In the genomic region with DNA sequence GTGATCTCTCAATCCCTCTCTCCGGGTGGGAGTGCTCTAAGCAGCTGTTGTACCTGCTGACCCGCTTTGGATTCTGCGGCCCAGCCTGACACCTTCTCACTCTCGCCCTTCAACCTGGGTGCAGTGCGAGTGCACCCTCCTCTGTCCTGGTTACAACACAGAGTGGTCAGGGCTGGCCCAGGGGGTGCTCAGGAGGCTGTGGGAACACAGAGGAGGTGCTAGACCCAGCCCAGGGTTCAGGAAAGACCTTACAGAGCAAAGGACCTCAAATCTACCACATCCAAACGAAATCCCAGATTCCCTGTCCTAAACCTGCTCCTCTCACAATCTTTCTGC, we compare ENCODE assay signal across 8 cellular contexts. TPM values are rescaled to one million over a fixed set of nuclear protein-coding genes. Genes with fewer than 3 reads are reported as not detected.
DNase-seq lines count a peak whose midpoint lies in the region; ATAC-seq and TF ChIP-seq lines count a peak whose summit lies in the region.

No MANE protein-coding gene starts in this region.

- peaks cover 0 to 3% (median 0%) of the 10 kb centered on the region in 3 donors for H3K36me3 ChIP-seq in Peyer's patch
- no peaks in the 10 kb centered on the region for H3K36me3 ChIP-seq in fibroblast of lung (ENCODE audit: control insufficient read depth, insufficient read depth, low read length)

- H3K27me3 Mint-ChIP-seq in progenitor cell of endocrine pancreas, result no peaks in the 10 kb centered on the region

- H3K4me2 ChIP-seq in fibroblast of lung (ENCODE audit: extremely low read depth, insufficient read depth, low read length), result peak overlapping the region; percentile 90

- H3K9ac ChIP-seq in fibroblast of lung (ENCODE audit: insufficient read depth, low read length), result peak overlapping the region; percentile 66

- no peak for TF ChIP-seq POLR2A in Peyer's patch (IDR thresholded peaks at IDR 0.05)

- DNase-seq in Peyer's patch (no peak), fibroblast of lung (ENCODE audit: low read depth in 2 of 2) (no peak), progenitor cell of endocrine pancreas (ENCODE audit: low spot score, unreplicated experiment) (no peak), globus pallidus (ENCODE audit: low spot score) (no peak), COLO829 (ENCODE audit: low spot score) (no peak), NCI-H2081 treated with DMSO at 0.1 percent for 48 hours (lab: John Stamatoyannopoulos, UW) (no peak)
- no peak for DNase-seq in activated CD8-positive, alpha-beta memory T cell treated with anti-CD3 and anti-CD28 coated beads, Interleukin-2, amount 50 U/mL, for 48 hours

- ATAC-seq in GM19452 (IDR thresholded peaks at IDR 0.05; ENCODE audit: unreplicated experiment), result peak; percentile 3

- H3K27me3 ChIP-seq in Peyer's patch (no peaks in the 10 kb centered on the region), fibroblast of lung (ENCODE audit: control insufficient read depth, insufficient read depth, low read length) (no peaks in the 10 kb centered on the region)

- no peaks in the 10 kb centered on the region for H4K20me1 ChIP-seq in fibroblast of lung (ENCODE audit: control insufficient read depth, extremely low read depth, insufficient read depth, low read length)

- H3K9me3 ChIP-seq in Peyer's patch (no peaks in the 10 kb centered on the region), fibroblast of lung (ENCODE audit: control insufficient read depth, insufficient read depth, low read depth, low read length) (no peaks in the 10 kb centered on the region)

- H3K36me3 Mint-ChIP-seq in progenitor cell of endocrine pancreas (ENCODE audit: insufficient read depth), result peaks cover 1% of the 10 kb centered on the region

- H3K4me1 ChIP-seq in Peyer's patch (peaks cover 0 to 17% (median 4%) of the 10 kb centered on the region in 4 donors), fibroblast of lung (ENCODE audit: control insufficient read depth, extremely low read depth, insufficient read depth, low read length) (no peaks in the 10 kb centered on the region)

- peaks cover 17% of the 10 kb centered on the region for H3K4me1 Mint-ChIP-seq in progenitor cell of endocrine pancreas (ENCODE audit: low read depth)

- peak overlapping the region; percentile 95 for H3K27ac Mint-ChIP-seq in progenitor cell of endocrine pancreas

- peak overlapping the region; percentile 87 for H3K4me3 Mint-ChIP-seq in progenitor cell of endocrine pancreas (ENCODE audit: low read depth)

- H3K27ac ChIP-seq in Peyer's patch (peak overlapping the region; percentile 5 to 87 (median 74)), fibroblast of lung (ENCODE audit: insufficient read depth, low read length) (peak overlapping the region; percentile 61)

- peak overlapping the region; percentile 99 for H2AFZ ChIP-seq in fibroblast of lung (ENCODE audit: low read length)

- H3K4me3 ChIP-seq in Peyer's patch (peak overlapping the region; percentile 43 to 73 (median 63)), fibroblast of lung (replicated peaks in 1 of 4; ENCODE audit: control extremely low read depth in 1 of 4, insufficient read depth in 1 of 4, low read depth in 3 of 4, low read length in 4 of 4) (peak overlapping the region; percentile 64 to 85 (median 78))

- no peaks in the 10 kb centered on the region for H3K79me2 ChIP-seq in fibroblast of lung (ENCODE audit: control insufficient read depth, insufficient read depth, low read length)

- TF ChIP-seq CTCF in Peyer's patch (IDR thresholded peaks at IDR 0.05) (no peak), fibroblast of lung (conservative IDR thresholded peaks at IDR 0.05 in 1 of 2, IDR thresholded peaks at IDR 0.05 in 1 of 2; ENCODE audit: low read depth in 1 of 2, low read length in 2 of 2) (no peak), progenitor cell of endocrine pancreas (IDR thresholded peaks at IDR 0.05; ENCODE audit: unreplicated experiment) (no peak)

- peaks cover 3% of the 10 kb centered on the region for H3K9me3 Mint-ChIP-seq in progenitor cell of endocrine pancreas (ENCODE audit: low read depth)

RNA-seq across cellular contexts. Expression of gene ZNF175, which starts 23.7 kb away (rescaled TPM):
- 10 to 100 TPM; 11.9 to 27.2 (median 16.0) TPM for total RNA-seq in Peyer's patch
- total RNA-seq in fibroblast of lung, result 4.1 and 5.0 TPM in 2 replicates
- polyA plus RNA-seq in fibroblast of lung, result 4.7 and 7.6 TPM in 2 replicates
- 7.0 and 7.1 TPM in 2 replicates for polyA plus RNA-seq in fibroblast of lung (2012)
- 1.2 and 2.4 TPM in 2 replicates for polyA minus RNA-seq in fibroblast of lung (ENCODE audit: low replicate concordance)
- 14.6 and 14.9 TPM in 2 replicates for total RNA-seq in progenitor cell of endocrine pancreas

RNA-seq across cellular contexts. Expression of gene SIGLEC5, which starts 35.5 kb away (rescaled TPM):
- 1 to 10 TPM in 1 of 4 donors, under 1 TPM in 1, not detected in 2; 0.57 to 9.1 TPM for total RNA-seq in Peyer's patch
- total RNA-seq in fibroblast of lung, result not detected in 2 replicates
- polyA plus RNA-seq in fibroblast of lung, result not detected in 2 replicates
- polyA plus RNA-seq in fibroblast of lung (2012), result not detected in 2 replicates
- polyA minus RNA-seq in fibroblast of lung (ENCODE audit: low replicate concordance), result not detected in 2 replicates
- total RNA-seq in progenitor cell of endocrine pancreas, result not detected in 2 replicates

RNA-seq across cellular contexts. Expression of gene SIGLEC14, which starts 51.9 kb away (rescaled TPM):
- 10 to 100 TPM in 1 of 4 donors, under 1 TPM in 1, not detected in 2; 0.95 to 12.4 TPM for total RNA-seq in Peyer's patch
- not detected in 2 replicates for total RNA-seq in fibroblast of lung
- polyA plus RNA-seq in fibroblast of lung, result not detected in 2 replicates
- not detected in 2 replicates for polyA plus RNA-seq in fibroblast of lung (2012)
- polyA minus RNA-seq in fibroblast of lung (ENCODE audit: low replicate concordance), result not detected in 2 replicates
- total RNA-seq in progenitor cell of endocrine pancreas, result not detected in 2 replicates
